Comparison of ENCODE assay signal across 14 cellular contexts in genomic region chr16:85861095-85861825, GRCh38.
"Had no signal": no experiment of that assay in that cellular context is flagged by ENCODE, and none has a peak within 500 bp of the region (broad histone marks: within the 10 kb centered on the region; RNA-seq: fewer than 3 reads in every experiment).

No MANE protein-coding gene starts in this region.

- H3K4me1 ChIP-seq: prostate gland, right lobe of liver, testis, uterus had no signal

- H3K36me3 Mint-ChIP-seq: activated naive CD4-positive, alpha-beta T cell treated with anti-CD3 and anti-CD28 coated beads, Interleukin-2, amount 50 U/mL, for 24 hours; brain; natural killer cell had no signal

- H3K27ac Mint-ChIP-seq: activated CD8-positive, alpha-beta T cell treated with anti-CD3 and anti-CD28 coated beads for 36 hours; activated naive CD4-positive, alpha-beta T cell treated with anti-CD3 and anti-CD28 coated beads, Interleukin-2, amount 50 U/mL, for 24 hours; brain; stimulated activated naive CD8-positive, alpha-beta T cell treated with anti-CD3 and anti-CD28 coated beads, Interleukin-15, Interleukin-2, amounts not matched to agents 100 ng/mL and 50 ng/mL, for 24 hours had no signal

- DNase-seq: activated effector memory CD4-positive, alpha-beta T cell treated with Interleukin-2 at 50 U/mL for 16 hours; hypothalamus; kidney glomerular epithelial cell; natural killer cell; right lobe of liver; T-helper 1 cell; testis; uterus had no signal

- H3K4me3 ChIP-seq: prostate gland, right lobe of liver, testis, uterus had no signal

- H3K27ac ChIP-seq: prostate gland, right lobe of liver, testis, uterus, VCaP had no signal

- H3K4me1 Mint-ChIP-seq: activated naive CD4-positive, alpha-beta T cell treated with anti-CD3 and anti-CD28 coated beads, Interleukin-2, amount 50 U/mL, for 24 hours; brain had no signal

- H3K9me3 ChIP-seq: prostate gland, right lobe of liver, testis, uterus had no signal

- H3K9me3 Mint-ChIP-seq: activated naive CD4-positive, alpha-beta T cell treated with anti-CD3 and anti-CD28 coated beads, Interleukin-2, amount 50 U/mL, for 24 hours; natural killer cell; stimulated activated naive CD8-positive, alpha-beta T cell treated with anti-CD3 and anti-CD28 coated beads, Interleukin-15, Interleukin-2, amounts not matched to agents 100 ng/mL and 50 ng/mL, for 24 hours had no signal

- H3K27me3 Mint-ChIP-seq: activated naive CD4-positive, alpha-beta T cell treated with anti-CD3 and anti-CD28 coated beads, Interleukin-2, amount 50 U/mL, for 24 hours had no signal

- ATAC-seq: natural killer cell had no signal

- H3K36me3 ChIP-seq: prostate gland, right lobe of liver, uterus had no signal

- H3K4me3 Mint-ChIP-seq: activated CD8-positive, alpha-beta T cell treated with anti-CD3 and anti-CD28 coated beads for 36 hours; activated naive CD4-positive, alpha-beta T cell treated with anti-CD3 and anti-CD28 coated beads, Interleukin-2, amount 50 U/mL, for 24 hours; brain; natural killer cell; stimulated activated naive CD8-positive, alpha-beta T cell treated with anti-CD3 and anti-CD28 coated beads, Interleukin-15, Interleukin-2, amounts not matched to agents 100 ng/mL and 50 ng/mL, for 24 hours had no signal

- H3K27me3 ChIP-seq: right lobe of liver, testis, uterus had no signal
